30 cellular contexts compared by ENCODE assay signal in genomic region chr18:76584414-76585310, GRCh38.
"Had no signal": no experiment of that assay in that cellular context is flagged by ENCODE, and none has a peak within 500 bp of the region (broad histone marks: within the 10 kb centered on the region; RNA-seq: fewer than 3 reads in every experiment).

No MANE protein-coding gene starts in this region.

- H3K9me3 ChIP-seq: left lung, lower lobe of right lung, ovary, prostate gland, sigmoid colon, spleen, suprapubic skin, thoracic aorta, tibial artery, upper lobe of right lung had no signal

- H3K4me3 ChIP-seq: left lung, lower lobe of right lung, ovary, prostate gland, sigmoid colon, spleen, suprapubic skin, thoracic aorta, tibial artery, upper lobe of right lung had no signal

- H3K36me3 Mint-ChIP-seq: naive thymus-derived CD8-positive, alpha-beta T cell; stimulated activated effector memory CD8-positive, alpha-beta T cell treated with anti-CD3 and anti-CD28 coated beads, Interleukin-12 subunit alpha, Interleukin-12 subunit beta, amount 100 ng/mL, for 72 hours had no signal

- H3K27ac ChIP-seq: left lung, lower lobe of right lung, ovary, prostate gland, sigmoid colon, spleen, suprapubic skin, thoracic aorta, tibial artery, upper lobe of right lung had no signal

- FAIRE-seq: keratinocyte, small intestine, urothelium cell line had no signal

- H3K4me1 ChIP-seq: prostate gland had no signal

- H3K9me3 Mint-ChIP-seq: naive thymus-derived CD8-positive, alpha-beta T cell; nephron; stimulated activated effector memory CD8-positive, alpha-beta T cell treated with anti-CD3 and anti-CD28 coated beads, Interleukin-12 subunit alpha, Interleukin-12 subunit beta, amount 100 ng/mL, for 72 hours; stimulated activated naive CD8-positive, alpha-beta T cell treated with anti-CD3 and anti-CD28 coated beads, Interleukin-15, Interleukin-2, amounts not matched to agents 100 ng/mL and 50 ng/mL, for 24 hours had no signal

- H3K4me3 Mint-ChIP-seq: naive thymus-derived CD8-positive, alpha-beta T cell; nephron; neural crest cell; stimulated activated effector memory CD8-positive, alpha-beta T cell treated with anti-CD3 and anti-CD28 coated beads, Interleukin-12 subunit alpha, Interleukin-12 subunit beta, amount 100 ng/mL, for 72 hours; stimulated activated naive CD8-positive, alpha-beta T cell treated with anti-CD3 and anti-CD28 coated beads, Interleukin-15, Interleukin-2, amounts not matched to agents 100 ng/mL and 50 ng/mL, for 24 hours had no signal

- DNase-seq: hippocampal formation; kidney glomerular epithelial cell; left colon; left lung; lower lobe of right lung; mammary epithelial cell; mesenchymal stem cell; naive thymus-derived CD8-positive, alpha-beta T cell; nucleus accumbens; ovary; posterior cingulate gyrus; retina; right cardiac atrium; sigmoid colon; small intestine; spleen; stimulated activated CD4-positive, alpha-beta T cell treated with anti-CD3 and anti-CD28 coated beads, Interleukin-4, amount 100 ng/mL, for 24 hours; stimulated activated naive CD4-positive, alpha-beta T cell; tibial artery; trophoblast cell; upper lobe of right lung had no signal

- H3K27ac Mint-ChIP-seq: naive thymus-derived CD8-positive, alpha-beta T cell; nephron; stimulated activated effector memory CD8-positive, alpha-beta T cell treated with anti-CD3 and anti-CD28 coated beads, Interleukin-12 subunit alpha, Interleukin-12 subunit beta, amount 100 ng/mL, for 72 hours; stimulated activated naive CD8-positive, alpha-beta T cell treated with anti-CD3 and anti-CD28 coated beads, Interleukin-15, Interleukin-2, amounts not matched to agents 100 ng/mL and 50 ng/mL, for 24 hours had no signal

- H3K36me3 ChIP-seq: left lung, lower lobe of right lung, ovary, prostate gland, sigmoid colon, spleen, suprapubic skin, thoracic aorta, tibial artery, upper lobe of right lung had no signal

- H3K27me3 ChIP-seq: ovary, upper lobe of right lung had no signal

- H3K4me1 Mint-ChIP-seq: stimulated activated effector memory CD8-positive, alpha-beta T cell treated with anti-CD3 and anti-CD28 coated beads, Interleukin-12 subunit alpha, Interleukin-12 subunit beta, amount 100 ng/mL, for 72 hours had no signal

- ATAC-seq: left colon; left lung; lower lobe of right lung; naive thymus-derived CD8-positive, alpha-beta T cell; right cardiac atrium; stimulated activated effector memory CD8-positive, alpha-beta T cell treated with anti-CD3 and anti-CD28 coated beads, Interleukin-12 subunit alpha, Interleukin-12 subunit beta, amount 100 ng/mL, for 72 hours; upper lobe of right lung had no signal
